9 cellular contexts compared by ENCODE assay signal in genomic region chr7:51160990-51161615, GRCh38.
DNase-seq lines count a peak whose midpoint lies in the region; ATAC-seq and TF ChIP-seq lines count a peak whose summit lies in the region.
"Had no signal": no experiment of that assay in that cellular context is flagged by ENCODE, and none has a peak within 500 bp of the region (broad histone marks: within the 10 kb centered on the region; RNA-seq: fewer than 3 reads in every experiment).

No MANE protein-coding gene starts in this region.

- intact Hi-C loops in posterior cingulate gyrus (cut with DNase I), result loop anchor here (1.0 to 5.0 kb wide), 6 partner anchors 66 to 1069 kb away; partner anchors contain the start of genes GRB10 and ZPBP
- intact Hi-C loops in uterus (cut with DNase I; ENCODE audit: low total_unique reads), result no loop called here

- peak; percentile 49; the same call in 2 of the 3 replicates for ATAC-seq in RWPE2 (ENCODE audit: low read depth)

- H3K4me3 ChIP-seq in Jurkat, Clone E6-1 (ENCODE audit: low read length), result no peak overlapping the region
- H3K4me3 ChIP-seq in RWPE2 (ENCODE audit: severe bottlenecking) (no peak overlapping the region), uterus (no peak overlapping the region)
- H3K4me3 ChIP-seq: skin epidermis had no signal

- H3K4me1 ChIP-seq in RWPE2 (ENCODE audit: insufficient read depth, poor library complexity, severe bottlenecking), result no peaks in the 10 kb centered on the region
- no peaks in the 10 kb centered on the region for H3K4me1 ChIP-seq in uterus

- no peak for TF ChIP-seq POLR2A in uterus (IDR thresholded peaks at IDR 0.05)

- no peaks in the 10 kb centered on the region for H3K36me3 ChIP-seq in RWPE2 (ENCODE audit: low read depth)
- H3K36me3 ChIP-seq in uterus, result no peaks in the 10 kb centered on the region

- H3K27ac ChIP-seq in RWPE2 (ENCODE audit: poor library complexity, severe bottlenecking) (no peak overlapping the region), uterus (no peak overlapping the region)
- H3K27ac ChIP-seq: skin epidermis had no signal

- DNase-seq in A172 (ENCODE audit: low spot score) (peak; percentile 60), RWPE2 (ENCODE audit: low spot score) (no peak), glomerular visceral epithelial cell (ENCODE audit: extremely low spot score) (peak; percentile 47), posterior cingulate gyrus (peak; percentile 53 to 96 (median 74)), uterus (peak; percentile 52 to 61)
- peak; percentile 77 for DNase-seq in Jurkat, Clone E6-1 (ENCODE audit: low read depth, low spot score)
- peak; percentile 56 for DNase-seq in activated naive CD4-positive, alpha-beta T cell treated with anti-CD3 and anti-CD28 coated beads, Interleukin-2, amount 50 U/mL, for 16 hours

- TF ChIP-seq CTCF in GM12874 (IDR thresholded peaks at IDR 0.05; ENCODE audit: insufficient read depth, low read depth, low read length), result peak; percentile 82
- peak; percentile 97 for TF ChIP-seq CTCF in RWPE2 (IDR thresholded peaks at IDR 0.05; ENCODE audit: poor library complexity, severe bottlenecking)
- TF ChIP-seq CTCF in uterus (IDR thresholded peaks at IDR 0.05), result peak; percentile 79 to 92 (median 86)

- H3K27me3 ChIP-seq in RWPE2 (ENCODE audit: insufficient read depth, poor library complexity, severe bottlenecking) (no peaks in the 10 kb centered on the region), uterus (no peaks in the 10 kb centered on the region)

- H3K9me3 ChIP-seq in RWPE2 (ENCODE audit: severe bottlenecking) (no peaks in the 10 kb centered on the region), uterus (no peaks in the 10 kb centered on the region)
